13 cellular contexts compared by ENCODE assay signal in genomic region chr4:121168865-121169281, GRCh38. TPM values are rescaled to one million over a fixed set of nuclear protein-coding genes. Genes with fewer than 3 reads are reported as not detected.
DNase-seq lines count a peak whose midpoint lies in the region; ATAC-seq and TF ChIP-seq lines count a peak whose summit lies in the region.
"Had no signal": no experiment of that assay in that cellular context is flagged by ENCODE, and none has a peak within 500 bp of the region (broad histone marks: within the 10 kb centered on the region; RNA-seq: fewer than 3 reads in every experiment).

No MANE protein-coding gene starts in this region.

- POLR2A ChIA-PET in activated CD4-positive, alpha-beta T cell treated with anti-CD3 and anti-CD28 coated beads, Interleukin-2, amount 10 ng/mL, durations not matched to agents 7 days and 5 days (lab: Charles Lee), result interaction anchor here (0.7 kb wide), 1 partner anchor 1901 kb away, joined by 4 read pairs; no protein-coding TSS in a partner anchor

- peaks cover 12% of the 10 kb centered on the region for H3K9me3 Mint-ChIP-seq in activated CD4-positive, alpha-beta T cell treated with anti-CD3 and anti-CD28 coated beads, Interleukin-2, amount 10 ng/mL, durations not matched to agents 7 days and 5 days

- H3K4me3 Mint-ChIP-seq in activated CD4-positive, alpha-beta T cell treated with anti-CD3 and anti-CD28 coated beads, Interleukin-2, amount 10 ng/mL, durations not matched to agents 7 days and 5 days, result no peak overlapping the region

- DNase-seq in GM13976 (ENCODE audit: low spot score) (peak; percentile 49), NOMO-1 treated with DMSO at 0.1 percent for 48 hours (lab: John Stamatoyannopoulos, UW; ENCODE audit: unreplicated experiment) (peak; percentile 72), GM19238 (ENCODE audit: insufficient read length, low spot score) (no peak), HUDEP-2 (lab: John Stamatoyannopoulos, UW; ENCODE audit: unreplicated experiment in 76 of 76) (no peak)
- DNase-seq in activated CD4-positive, alpha-beta T cell treated with anti-CD3 and anti-CD28 coated beads, Interleukin-2, amount 10 ng/mL, durations not matched to agents 7 days and 5 days, result no peak
- no peak for DNase-seq in activated CD4-positive, CD25-positive, alpha-beta regulatory T cell treated with anti-CD3 and anti-CD28 coated beads, Interleukin-2, amount 50 U/mL, for 72 hours
- DNase-seq: activated CD4-positive, alpha-beta T cell treated with anti-CD3 and anti-CD28 coated beads for 1 hour; Caco-2; effector CD4-positive, alpha-beta T cell; GM23248; thyroid gland had no signal

- H3K27ac Mint-ChIP-seq in activated CD4-positive, alpha-beta T cell treated with anti-CD3 and anti-CD28 coated beads, Interleukin-2, amount 10 ng/mL, durations not matched to agents 7 days and 5 days, result no peak overlapping the region

- TF ChIP-seq CTCF in GM13976 (IDR thresholded peaks at IDR 0.05; ENCODE audit: borderline replicate concordance, control extremely low read depth, extremely low read depth, insufficient read depth, missing control alignments), result no peak

- peak; percentile 73 for ATAC-seq in GM19395 (IDR thresholded peaks at IDR 0.05; ENCODE audit: unreplicated experiment)
- ATAC-seq in HG02938 (IDR thresholded peaks at IDR 0.05; ENCODE audit: unreplicated experiment), result peak; percentile 94

- in situ Hi-C loops in GM13976 (cut with MboI; ENCODE audit: low sequenced_read_pairs, unreplicated experiment), result no loop called here

- H3K4me1 Mint-ChIP-seq in activated CD4-positive, alpha-beta T cell treated with anti-CD3 and anti-CD28 coated beads, Interleukin-2, amount 10 ng/mL, durations not matched to agents 7 days and 5 days, result peaks cover 28% of the 10 kb centered on the region

- no peaks in the 10 kb centered on the region for H3K27me3 Mint-ChIP-seq in activated CD4-positive, alpha-beta T cell treated with anti-CD3 and anti-CD28 coated beads, Interleukin-2, amount 10 ng/mL, durations not matched to agents 7 days and 5 days

- peaks cover 9% of the 10 kb centered on the region for H3K36me3 Mint-ChIP-seq in activated CD4-positive, alpha-beta T cell treated with anti-CD3 and anti-CD28 coated beads, Interleukin-2, amount 10 ng/mL, durations not matched to agents 7 days and 5 days (ENCODE audit: low read depth)

- CTCF ChIA-PET in activated CD4-positive, alpha-beta T cell treated with anti-CD3 and anti-CD28 coated beads, Interleukin-2, amount 10 ng/mL, durations not matched to agents 7 days and 5 days (lab: Charles Lee), result interaction anchor here (2.1 kb wide), 1 partner anchor 11 kb away, joined by 9 read pairs; no protein-coding TSS in a partner anchor

RNA-seq across cellular contexts. Expression of gene TNIP3, which starts 4.8 kb away (rescaled TPM):
- total RNA-seq in activated CD4-positive, alpha-beta T cell treated with anti-CD3 and anti-CD28 coated beads, Interleukin-2, amount 10 ng/mL, durations not matched to agents 7 days and 5 days, result under 1 TPM; 0.74 to 0.75 TPM
- total RNA-seq: thyroid gland had no signal

Comparison
In these comparisons a context has a peak if more than half of its experiments do, and no peak if none do; other contexts are left out.
1. DNase-seq: peak in GM13976 (single experiment) and NOMO-1 treated with DMSO at 0.1 percent for 48 hours (single experiment); none in GM19238 (single experiment), activated CD4-positive, alpha-beta T cell treated with anti-CD3 and anti-CD28 coated beads, Interleukin-2, amount 10 ng/mL, durations not matched to agents 7 days and 5 days (single experiment), activated CD4-positive, CD25-positive, alpha-beta regulatory T cell treated with anti-CD3 and anti-CD28 coated beads, Interleukin-2, amount 50 U/mL, for 72 hours (single experiment) and HUDEP-2 (0 of 76).